Comparison of ENCODE assay signal across 1 cellular context in the genomic region with DNA sequence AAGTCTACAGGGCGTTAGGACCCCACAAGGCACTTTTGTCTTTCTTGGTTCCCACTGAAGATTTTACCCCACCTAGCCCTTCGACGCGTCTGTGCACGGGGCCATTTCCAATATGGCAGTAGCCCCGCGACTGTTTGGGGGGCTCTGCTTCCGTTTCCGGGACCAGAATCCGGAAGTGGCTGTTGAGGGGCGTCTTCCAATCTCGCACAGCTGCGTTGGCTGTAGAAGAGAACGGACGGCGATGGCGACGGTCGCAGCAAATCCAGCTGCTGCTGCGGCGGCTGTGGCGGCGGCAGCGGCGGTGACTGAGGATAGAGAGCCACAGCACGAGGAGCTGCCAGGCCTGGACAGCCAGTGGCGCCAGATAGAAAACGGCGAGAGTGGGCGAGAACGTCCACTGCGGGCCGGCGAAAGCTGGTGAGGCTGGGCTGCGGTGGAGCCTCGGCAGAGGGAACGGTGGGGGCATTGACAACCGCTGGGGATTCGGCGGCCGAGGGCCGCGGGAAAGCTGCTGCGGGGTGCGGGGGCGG.
TF ChIP-seq lines count a peak whose summit lies in the region.

Gene USP11 (plus strand): TSS at position 207 of the 530 bp plus-strand sequence. CDS start 35 bp downstream, at position 242.

TF ChIP-seq in HepG2, 621 proteins besides CTCF, POLR2A, EP300 and RAD21 (continued from another document and continues in another):
- peak; percentile 31; the same call in 1 of the 2 replicates for TF ChIP-seq NFAT5 (CRISPR knock-in tag; IDR thresholded peaks at IDR 0.05)
- TF ChIP-seq ARNT (IDR thresholded peaks at IDR 0.05): no peak
- TF ChIP-seq MBD4 (IDR thresholded peaks at IDR 0.05; ENCODE audit: borderline replicate concordance, low read length): no peak
- TF ChIP-seq ZMYM4 (CRISPR knock-in tag; IDR thresholded peaks at IDR 0.05): peak; percentile 40
- peak; percentile 93 for TF ChIP-seq ZNF687 (CRISPR knock-in tag; IDR thresholded peaks at IDR 0.05)
- peak; percentile 73 for TF ChIP-seq PHF20 (CRISPR knock-in tag; IDR thresholded peaks at IDR 0.05)
- TF ChIP-seq, protein P1, sequence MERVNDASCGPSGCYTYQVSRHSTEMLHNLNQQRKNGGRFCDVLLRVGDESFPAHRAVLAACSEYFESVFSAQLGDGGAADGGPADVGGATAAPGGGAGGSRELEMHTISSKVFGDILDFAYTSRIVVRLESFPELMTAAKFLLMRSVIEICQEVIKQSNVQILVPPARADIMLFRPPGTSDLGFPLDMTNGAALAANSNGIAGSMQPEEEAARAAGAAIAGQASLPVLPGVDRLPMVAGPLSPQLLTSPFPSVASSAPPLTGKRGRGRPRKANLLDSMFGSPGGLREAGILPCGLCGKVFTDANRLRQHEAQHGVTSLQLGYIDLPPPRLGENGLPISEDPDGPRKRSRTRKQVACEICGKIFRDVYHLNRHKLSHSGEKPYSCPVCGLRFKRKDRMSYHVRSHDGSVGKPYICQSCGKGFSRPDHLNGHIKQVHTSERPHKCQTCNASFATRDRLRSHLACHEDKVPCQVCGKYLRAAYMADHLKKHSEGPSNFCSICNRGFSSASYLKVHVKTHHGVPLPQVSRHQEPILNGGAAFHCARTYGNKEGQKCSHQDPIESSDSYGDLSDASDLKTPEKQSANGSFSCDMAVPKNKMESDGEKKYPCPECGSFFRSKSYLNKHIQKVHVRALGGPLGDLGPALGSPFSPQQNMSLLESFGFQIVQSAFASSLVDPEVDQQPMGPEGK (CRISPR knock-in tag; IDR thresholded peaks at IDR 0.05): 0 out of 2 replicates have a peak, but pooled peaks have one; percentile 29
- no peak for TF ChIP-seq HNRNPK (IDR thresholded peaks at IDR 0.05; ENCODE audit: low read depth, low read length, poor library complexity, severe bottlenecking)
- TF ChIP-seq ATF7-NPFF (CRISPR knock-in tag; IDR thresholded peaks at IDR 0.05; ENCODE audit: low read depth): no peak
- TF ChIP-seq ZNF234 (CRISPR knock-in tag; conservative IDR thresholded peaks at IDR 0.05): no peak
- TF ChIP-seq ZSCAN30 (CRISPR knock-in tag; IDR thresholded peaks at IDR 0.05): no peak
- no peak for TF ChIP-seq REL (CRISPR knock-in tag; conservative IDR thresholded peaks at IDR 0.05)
- no peak for TF ChIP-seq ZNF556 (CRISPR knock-in tag; IDR thresholded peaks at IDR 0.05; ENCODE audit: borderline replicate concordance)
- TF ChIP-seq ELF3 (CRISPR knock-in tag; IDR thresholded peaks at IDR 0.05): peak; percentile 39; the same call in 1 of the 2 replicates
- TF ChIP-seq ZNF431 (CRISPR knock-in tag; IDR thresholded peaks at IDR 0.05; ENCODE audit: borderline replicate concordance, low read depth): no peak
- TF ChIP-seq ZNF607 (CRISPR knock-in tag; IDR thresholded peaks at IDR 0.05; ENCODE audit: borderline replicate concordance): no peak
- TF ChIP-seq NONO (IDR thresholded peaks at IDR 0.05): no peak
- 0 out of 2 replicates have a peak, but pooled peaks have one; percentile 28 for TF ChIP-seq NONO (CRISPR knock-in tag; conservative IDR thresholded peaks at IDR 0.05)
- no peak for TF ChIP-seq NR1H2 (CRISPR knock-in tag; IDR thresholded peaks at IDR 0.05; ENCODE audit: borderline replicate concordance, low read depth)
- TF ChIP-seq KDM5B (CRISPR knock-in tag; IDR thresholded peaks at IDR 0.05; ENCODE audit: borderline replicate concordance): peak; percentile 48; the same call in 1 of the 2 replicates
- TF ChIP-seq MZF1 (CRISPR knock-in tag; IDR thresholded peaks at IDR 0.05; ENCODE audit: borderline replicate concordance): no peak
- TF ChIP-seq ZNF432 (CRISPR knock-in tag; IDR thresholded peaks at IDR 0.05; ENCODE audit: borderline replicate concordance): no peak
- peak; percentile 90 for TF ChIP-seq YY1 (IDR thresholded peaks at IDR 0.05; ENCODE audit: insufficient read depth, insufficient replicate concordance, low read depth, low read length)
- TF ChIP-seq GABPB1 (CRISPR knock-in tag; IDR thresholded peaks at IDR 0.05): peak; percentile 91
- TF ChIP-seq ZNF3 (CRISPR knock-in tag; IDR thresholded peaks at IDR 0.05): no peak
- TF ChIP-seq HDAC6 (IDR thresholded peaks at IDR 0.05; ENCODE audit: low read depth, low read length): no peak
- 0 out of 2 replicates have a peak, but pooled peaks have one; percentile 38 for TF ChIP-seq ZBTB20 (CRISPR knock-in tag; IDR thresholded peaks at IDR 0.05; ENCODE audit: borderline replicate concordance, low read depth)
- TF ChIP-seq, protein P2, sequence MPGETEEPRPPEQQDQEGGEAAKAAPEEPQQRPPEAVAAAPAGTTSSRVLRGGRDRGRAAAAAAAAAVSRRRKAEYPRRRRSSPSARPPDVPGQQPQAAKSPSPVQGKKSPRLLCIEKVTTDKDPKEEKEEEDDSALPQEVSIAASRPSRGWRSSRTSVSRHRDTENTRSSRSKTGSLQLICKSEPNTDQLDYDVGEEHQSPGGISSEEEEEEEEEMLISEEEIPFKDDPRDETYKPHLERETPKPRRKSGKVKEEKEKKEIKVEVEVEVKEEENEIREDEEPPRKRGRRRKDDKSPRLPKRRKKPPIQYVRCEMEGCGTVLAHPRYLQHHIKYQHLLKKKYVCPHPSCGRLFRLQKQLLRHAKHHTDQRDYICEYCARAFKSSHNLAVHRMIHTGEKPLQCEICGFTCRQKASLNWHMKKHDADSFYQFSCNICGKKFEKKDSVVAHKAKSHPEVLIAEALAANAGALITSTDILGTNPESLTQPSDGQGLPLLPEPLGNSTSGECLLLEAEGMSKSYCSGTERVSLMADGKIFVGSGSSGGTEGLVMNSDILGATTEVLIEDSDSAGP (CRISPR knock-in tag; IDR thresholded peaks at IDR 0.05; ENCODE audit: borderline replicate concordance): peak; percentile 31; the same call in 1 of the 2 replicates
- no peak for TF ChIP-seq RFX1 (IDR thresholded peaks at IDR 0.05)
- TF ChIP-seq SAFB2 (CRISPR knock-in tag; IDR thresholded peaks at IDR 0.05; ENCODE audit: borderline replicate concordance, low read depth): no peak
- 0 out of 2 replicates have a peak, but pooled peaks have one; percentile 15 for TF ChIP-seq ZNF143 (CRISPR knock-in tag; IDR thresholded peaks at IDR 0.05)
- TF ChIP-seq DZIP1 (CRISPR knock-in tag; IDR thresholded peaks at IDR 0.05): no peak
- peak; percentile 49 for TF ChIP-seq ASH2L (IDR thresholded peaks at IDR 0.05; ENCODE audit: insufficient read length, low read depth, low read length)
- TF ChIP-seq TOPORS (CRISPR knock-in tag; IDR thresholded peaks at IDR 0.05): 0 out of 2 replicates have a peak, but pooled peaks have one; percentile 32
- no peak for TF ChIP-seq ZNF660 (CRISPR knock-in tag; IDR thresholded peaks at IDR 0.05; ENCODE audit: borderline replicate concordance, low read depth)
- TF ChIP-seq, protein P3, sequence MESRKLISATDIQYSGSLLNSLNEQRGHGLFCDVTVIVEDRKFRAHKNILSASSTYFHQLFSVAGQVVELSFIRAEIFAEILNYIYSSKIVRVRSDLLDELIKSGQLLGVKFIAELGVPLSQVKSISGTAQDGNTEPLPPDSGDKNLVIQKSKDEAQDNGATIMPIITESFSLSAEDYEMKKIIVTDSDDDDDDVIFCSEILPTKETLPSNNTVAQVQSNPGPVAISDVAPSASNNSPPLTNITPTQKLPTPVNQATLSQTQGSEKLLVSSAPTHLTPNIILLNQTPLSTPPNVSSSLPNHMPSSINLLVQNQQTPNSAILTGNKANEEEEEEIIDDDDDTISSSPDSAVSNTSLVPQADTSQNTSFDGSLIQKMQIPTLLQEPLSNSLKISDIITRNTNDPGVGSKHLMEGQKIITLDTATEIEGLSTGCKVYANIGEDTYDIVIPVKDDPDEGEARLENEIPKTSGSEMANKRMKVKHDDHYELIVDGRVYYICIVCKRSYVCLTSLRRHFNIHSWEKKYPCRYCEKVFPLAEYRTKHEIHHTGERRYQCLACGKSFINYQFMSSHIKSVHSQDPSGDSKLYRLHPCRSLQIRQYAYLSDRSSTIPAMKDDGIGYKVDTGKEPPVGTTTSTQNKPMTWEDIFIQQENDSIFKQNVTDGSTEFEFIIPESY (CRISPR knock-in tag; IDR thresholded peaks at IDR 0.05): peak; percentile 10; the same call in 1 of the 2 replicates
- 0 out of 2 replicates have a peak, but pooled peaks have one; percentile 46 for TF ChIP-seq ZNF558 (CRISPR knock-in tag; IDR thresholded peaks at IDR 0.05; ENCODE audit: borderline replicate concordance)
- TF ChIP-seq, protein P4, sequence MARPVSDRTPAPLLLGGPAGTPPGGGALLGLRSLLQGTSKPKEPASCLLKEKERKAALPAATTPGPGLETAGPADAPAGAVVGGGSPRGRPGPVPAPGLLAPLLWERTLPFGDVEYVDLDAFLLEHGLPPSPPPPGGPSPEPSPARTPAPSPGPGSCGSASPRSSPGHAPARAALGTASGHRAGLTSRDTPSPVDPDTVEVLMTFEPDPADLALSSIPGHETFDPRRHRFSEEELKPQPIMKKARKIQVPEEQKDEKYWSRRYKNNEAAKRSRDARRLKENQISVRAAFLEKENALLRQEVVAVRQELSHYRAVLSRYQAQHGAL (CRISPR knock-in tag; IDR thresholded peaks at IDR 0.05; ENCODE audit: not compliant biosample characterization): no peak
- no peak for TF ChIP-seq TBL1XR1 (IDR thresholded peaks at IDR 0.05; ENCODE audit: borderline replicate concordance, low read length, partially characterized antibody)
- no peak for TF ChIP-seq HOXA9 (CRISPR knock-in tag; IDR thresholded peaks at IDR 0.05; ENCODE audit: borderline replicate concordance)
- no peak for TF ChIP-seq NFIB (CRISPR knock-in tag; IDR thresholded peaks at IDR 0.05; ENCODE audit: borderline replicate concordance)
- TF ChIP-seq ZNF674 (CRISPR knock-in tag; IDR thresholded peaks at IDR 0.05; ENCODE audit: low read depth): no peak
